In the genomic region with DNA sequence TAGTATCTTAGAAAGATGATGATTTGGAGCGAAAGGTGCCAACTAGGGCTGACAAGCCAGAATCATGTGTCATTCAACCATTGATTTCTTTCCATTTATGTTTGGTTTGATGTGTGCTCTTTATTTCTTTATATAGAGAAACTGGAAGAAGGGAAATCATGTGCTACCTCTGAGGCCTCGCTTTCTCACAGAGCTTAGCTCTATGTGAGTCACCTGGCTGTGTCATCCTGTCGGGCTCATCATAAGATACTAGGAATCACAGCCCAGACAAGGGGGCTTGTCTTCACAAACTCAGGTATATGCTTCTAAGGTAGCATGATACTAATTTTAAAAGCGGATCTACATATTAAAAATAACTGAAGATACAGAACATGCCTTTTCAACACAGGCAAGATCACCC, we compare ENCODE assay signal across 19 cellular contexts.
DNase-seq lines count a peak whose midpoint lies in the region; ATAC-seq and TF ChIP-seq lines count a peak whose summit lies in the region.
"Had no signal": no experiment of that assay in that cellular context is flagged by ENCODE, and none has a peak within 500 bp of the region (broad histone marks: within the 10 kb centered on the region; RNA-seq: fewer than 3 reads in every experiment).

No MANE protein-coding gene starts in this region.

- no peaks in the 10 kb centered on the region for H3K36me3 Mint-ChIP-seq in progenitor cell of endocrine pancreas (ENCODE audit: insufficient read depth)

- TF ChIP-seq CTCF in RWPE1 (conservative IDR thresholded peaks at IDR 0.05; ENCODE audit: low read depth), result no peak
- no peak for TF ChIP-seq CTCF in fibroblast of mammary gland (conservative IDR thresholded peaks at IDR 0.05; ENCODE audit: control insufficient read depth, insufficient read depth, low read depth, low read length)
- no peak for TF ChIP-seq CTCF in progenitor cell of endocrine pancreas (IDR thresholded peaks at IDR 0.05; ENCODE audit: unreplicated experiment)

- H3K4me1 Mint-ChIP-seq in progenitor cell of endocrine pancreas (ENCODE audit: low read depth), result peaks cover 2% of the 10 kb centered on the region
- H3K4me1 Mint-ChIP-seq: activated CD4-positive, alpha-beta T cell treated with anti-CD3 and anti-CD28 coated beads, Interleukin-2, amount 10 ng/mL, durations not matched to agents 24 days and 14 days had no signal

- H3K4me3 ChIP-seq in ACC112 (ENCODE audit: low read depth, low read length) (no peak overlapping the region), fibroblast of mammary gland (ENCODE audit: control insufficient read depth, low read depth, low read length) (no peak overlapping the region)
- H3K4me3 ChIP-seq: BLaER1 treated with 17β-estradiol and CSF1 and Interleukin-3, amounts not matched to agents 10 nM and 100 nM; Peyer's patch; transverse colon had no signal

- POLR2A ChIA-PET in RWPE1 (lab: Yijun Ruan, JAX; ENCODE audit: low non-redundant PET), result no interaction called here

- CTCF ChIA-PET in RWPE1 (lab: Yijun Ruan, JAX), result no interaction called here

- no peaks in the 10 kb centered on the region for H3K27me3 ChIP-seq in ACC112 (ENCODE audit: insufficient read depth, low read length)
- H3K27me3 ChIP-seq: brain microvascular endothelial cell, Peyer's patch, transverse colon had no signal

- peak overlapping the region; percentile 52 for H3K27ac ChIP-seq in ACC112 (ENCODE audit: low read depth, low read length)
- H3K27ac ChIP-seq in RWPE1, result peak overlapping the region; percentile 80
- H3K27ac ChIP-seq: BLaER1 treated with 17β-estradiol and CSF1 and Interleukin-3, amounts not matched to agents 10 nM and 100 nM; brain microvascular endothelial cell; Peyer's patch; transverse colon had no signal

- no peaks in the 10 kb centered on the region for H3K79me2 ChIP-seq in ACC112 (ENCODE audit: control insufficient read depth, insufficient read depth, low read length, unreplicated experiment)

- peak; percentile 57 for DNase-seq in RWPE1 (ENCODE audit: low spot score)
- peak; percentile 85 for DNase-seq in fibroblast of mammary gland (ENCODE audit: low read depth)
- DNase-seq in putamen (ENCODE audit: low spot score), result no peak
- no peak for DNase-seq in progenitor cell of endocrine pancreas (ENCODE audit: low spot score, unreplicated experiment)
- DNase-seq in SKM-1 (lab: John Stamatoyannopoulos, UW; ENCODE audit: unreplicated experiment), result no peak
- DNase-seq: activated CD4-positive, alpha-beta T cell treated with anti-CD3 and anti-CD28 coated beads, Interleukin-2, amount 10 ng/mL, durations not matched to agents 24 days and 14 days; effector memory CD8-positive, alpha-beta T cell; islet precursor cell; NCI-H1694; NCI-H510A; Peyer's patch; transverse colon had no signal

- H2AFZ ChIP-seq in ACC112 (ENCODE audit: low read length, unreplicated experiment), result no peak overlapping the region

- no peak overlapping the region for H3K4me3 Mint-ChIP-seq in progenitor cell of endocrine pancreas (ENCODE audit: low read depth)
- H3K4me3 Mint-ChIP-seq: activated CD4-positive, alpha-beta T cell treated with anti-CD3 and anti-CD28 coated beads, Interleukin-2, amount 10 ng/mL, durations not matched to agents 24 days and 14 days; effector memory CD8-positive, alpha-beta T cell; T-helper 1 cell treated with Interleukin-12 subunit alpha and Interleukin-12 subunit beta and Interleukin-4 antibody, amounts not matched to agents 30 μg/mL and 1 μg/mL, for 36 hours had no signal

- no peak overlapping the region for H3K27ac Mint-ChIP-seq in progenitor cell of endocrine pancreas
- H3K27ac Mint-ChIP-seq: activated CD4-positive, alpha-beta T cell treated with anti-CD3 and anti-CD28 coated beads, Interleukin-2, amount 10 ng/mL, durations not matched to agents 24 days and 14 days; activated T-helper 2 cell treated with anti-CD3 and anti-CD28 coated beads, Interferon-gamma antibody, Interleukin-2, Interleukin-4, amounts not matched to agents 10 μg/mL and 5 μg/mL and 100 μg/mL, durations not matched to agents 14 hours and 24 hours and 36 hours; effector memory CD8-positive, alpha-beta T cell; T-helper 1 cell treated with Interleukin-12 subunit alpha and Interleukin-12 subunit beta and Interleukin-4 antibody, amounts not matched to agents 30 μg/mL and 1 μg/mL, for 36 hours had no signal

- ATAC-seq in GM21529 (IDR thresholded peaks at IDR 0.05; ENCODE audit: unreplicated experiment) (peak; percentile 10), HG03039 (IDR thresholded peaks at IDR 0.05; ENCODE audit: unreplicated experiment) (no peak)
- ATAC-seq: effector memory CD8-positive, alpha-beta T cell had no signal

- H3K9me3 Mint-ChIP-seq in progenitor cell of endocrine pancreas (ENCODE audit: low read depth), result peaks cover 18% of the 10 kb centered on the region
- H3K9me3 Mint-ChIP-seq: activated CD4-positive, alpha-beta T cell treated with anti-CD3 and anti-CD28 coated beads, Interleukin-2, amount 10 ng/mL, durations not matched to agents 24 days and 14 days; activated T-helper 2 cell treated with anti-CD3 and anti-CD28 coated beads, Interferon-gamma antibody, Interleukin-2, Interleukin-4, amounts not matched to agents 10 μg/mL and 5 μg/mL and 100 μg/mL, durations not matched to agents 14 hours and 24 hours and 36 hours; effector memory CD8-positive, alpha-beta T cell; T-helper 1 cell treated with Interleukin-12 subunit alpha and Interleukin-12 subunit beta and Interleukin-4 antibody, amounts not matched to agents 30 μg/mL and 1 μg/mL, for 36 hours had no signal

- no peaks in the 10 kb centered on the region for H3K36me3 ChIP-seq in ACC112 (ENCODE audit: insufficient read depth, low read length)
- H3K36me3 ChIP-seq: BLaER1 treated with 17β-estradiol and CSF1 and Interleukin-3, amounts not matched to agents 10 nM and 100 nM; brain microvascular endothelial cell; Peyer's patch; transverse colon had no signal

- H3K4me1 ChIP-seq in ACC112 (ENCODE audit: control insufficient read depth, insufficient read depth, low read length, unreplicated experiment), result peaks cover 39% of the 10 kb centered on the region
- H3K4me1 ChIP-seq: BLaER1 treated with 17β-estradiol and CSF1 and Interleukin-3, amounts not matched to agents 10 nM and 100 nM; Peyer's patch; transverse colon had no signal

- H3K27me3 Mint-ChIP-seq in progenitor cell of endocrine pancreas, result no peaks in the 10 kb centered on the region
- H3K27me3 Mint-ChIP-seq: activated CD4-positive, alpha-beta T cell treated with anti-CD3 and anti-CD28 coated beads, Interleukin-2, amount 10 ng/mL, durations not matched to agents 24 days and 14 days had no signal

Comparison
In these comparisons a context has a peak if more than half of its experiments do, and no peak if none do; other contexts are left out.
1. DNase-seq: peak in RWPE1 (single experiment) and fibroblast of mammary gland (single experiment); none in putamen (single experiment), progenitor cell of endocrine pancreas (single experiment) and SKM-1 (single experiment).